Comparison of ENCODE assay signal across 2 cellular contexts in the genomic region with DNA sequence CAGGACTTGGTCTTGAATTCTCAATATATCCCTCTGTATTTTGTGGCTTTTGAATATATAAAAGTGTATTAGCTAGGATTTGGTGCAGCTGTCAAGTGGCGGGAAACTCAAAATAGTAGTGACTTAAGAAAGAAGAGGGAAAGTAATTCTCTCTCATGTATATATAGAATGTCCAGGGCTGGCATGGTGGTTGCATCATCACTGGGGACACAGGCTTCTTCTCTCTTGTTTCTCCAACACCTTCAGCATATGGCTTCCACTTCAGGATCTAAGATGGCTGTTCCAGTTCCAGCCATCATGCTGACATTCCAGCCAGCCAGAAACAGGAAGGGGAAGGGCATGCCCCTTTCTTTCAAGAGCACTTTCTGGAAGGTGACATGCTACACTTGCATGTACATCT.
TF ChIP-seq lines count a peak whose summit lies in the region.

No MANE protein-coding gene starts in this region.

TF ChIP-seq in HepG2, 621 proteins besides CTCF, POLR2A, EP300 and RAD21:
- TF ChIP-seq HIVEP1 (CRISPR knock-in tag; IDR thresholded peaks at IDR 0.05) (no peak), ZNF558 (CRISPR knock-in tag; IDR thresholded peaks at IDR 0.05; ENCODE audit: borderline replicate concordance) (no peak), ZMYM4 (CRISPR knock-in tag; IDR thresholded peaks at IDR 0.05) (no peak), ZNF446 (CRISPR knock-in tag; IDR thresholded peaks at IDR 0.05) (no peak), TAF15 (IDR thresholded peaks at IDR 0.05; ENCODE audit: low read depth, low read length, poor library complexity, severe bottlenecking) (no peak), CEBPB (IDR thresholded peaks at IDR 0.05; ENCODE audit: borderline replicate concordance, low read depth, low read length) (peak; percentile 29; the same call in 1 of the 2 replicates)
- TF ChIP-seq, protein P1, sequence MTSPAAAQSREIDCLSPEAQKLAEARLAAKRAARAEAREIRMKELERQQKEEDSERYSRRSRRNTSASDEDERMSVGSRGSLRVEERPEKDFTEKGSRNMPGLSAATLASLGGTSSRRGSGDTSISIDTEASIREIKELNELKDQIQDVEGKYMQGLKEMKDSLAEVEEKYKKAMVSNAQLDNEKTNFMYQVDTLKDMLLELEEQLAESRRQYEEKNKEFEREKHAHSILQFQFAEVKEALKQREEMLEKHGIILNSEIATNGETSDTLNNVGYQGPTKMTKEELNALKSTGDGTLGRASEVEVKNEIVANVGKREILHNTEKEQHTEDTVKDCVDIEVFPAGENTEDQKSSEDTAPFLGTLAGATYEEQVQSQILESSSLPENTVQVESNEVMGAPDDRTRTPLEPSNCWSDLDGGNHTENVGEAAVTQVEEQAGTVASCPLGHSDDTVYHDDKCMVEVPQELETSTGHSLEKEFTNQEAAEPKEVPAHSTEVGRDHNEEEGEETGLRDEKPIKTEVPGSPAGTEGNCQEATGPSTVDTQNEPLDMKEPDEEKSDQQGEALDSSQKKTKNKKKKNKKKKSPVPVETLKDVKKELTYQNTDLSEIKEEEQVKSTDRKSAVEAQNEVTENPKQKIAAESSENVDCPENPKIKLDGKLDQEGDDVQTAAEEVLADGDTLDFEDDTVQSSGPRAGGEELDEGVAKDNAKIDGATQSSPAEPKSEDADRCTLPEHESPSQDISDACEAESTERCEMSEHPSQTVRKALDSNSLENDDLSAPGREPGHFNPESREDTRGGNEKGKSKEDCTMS (CRISPR knock-in tag; conservative IDR thresholded peaks at IDR 0.05): no peak
- TF ChIP-seq, protein P2, sequence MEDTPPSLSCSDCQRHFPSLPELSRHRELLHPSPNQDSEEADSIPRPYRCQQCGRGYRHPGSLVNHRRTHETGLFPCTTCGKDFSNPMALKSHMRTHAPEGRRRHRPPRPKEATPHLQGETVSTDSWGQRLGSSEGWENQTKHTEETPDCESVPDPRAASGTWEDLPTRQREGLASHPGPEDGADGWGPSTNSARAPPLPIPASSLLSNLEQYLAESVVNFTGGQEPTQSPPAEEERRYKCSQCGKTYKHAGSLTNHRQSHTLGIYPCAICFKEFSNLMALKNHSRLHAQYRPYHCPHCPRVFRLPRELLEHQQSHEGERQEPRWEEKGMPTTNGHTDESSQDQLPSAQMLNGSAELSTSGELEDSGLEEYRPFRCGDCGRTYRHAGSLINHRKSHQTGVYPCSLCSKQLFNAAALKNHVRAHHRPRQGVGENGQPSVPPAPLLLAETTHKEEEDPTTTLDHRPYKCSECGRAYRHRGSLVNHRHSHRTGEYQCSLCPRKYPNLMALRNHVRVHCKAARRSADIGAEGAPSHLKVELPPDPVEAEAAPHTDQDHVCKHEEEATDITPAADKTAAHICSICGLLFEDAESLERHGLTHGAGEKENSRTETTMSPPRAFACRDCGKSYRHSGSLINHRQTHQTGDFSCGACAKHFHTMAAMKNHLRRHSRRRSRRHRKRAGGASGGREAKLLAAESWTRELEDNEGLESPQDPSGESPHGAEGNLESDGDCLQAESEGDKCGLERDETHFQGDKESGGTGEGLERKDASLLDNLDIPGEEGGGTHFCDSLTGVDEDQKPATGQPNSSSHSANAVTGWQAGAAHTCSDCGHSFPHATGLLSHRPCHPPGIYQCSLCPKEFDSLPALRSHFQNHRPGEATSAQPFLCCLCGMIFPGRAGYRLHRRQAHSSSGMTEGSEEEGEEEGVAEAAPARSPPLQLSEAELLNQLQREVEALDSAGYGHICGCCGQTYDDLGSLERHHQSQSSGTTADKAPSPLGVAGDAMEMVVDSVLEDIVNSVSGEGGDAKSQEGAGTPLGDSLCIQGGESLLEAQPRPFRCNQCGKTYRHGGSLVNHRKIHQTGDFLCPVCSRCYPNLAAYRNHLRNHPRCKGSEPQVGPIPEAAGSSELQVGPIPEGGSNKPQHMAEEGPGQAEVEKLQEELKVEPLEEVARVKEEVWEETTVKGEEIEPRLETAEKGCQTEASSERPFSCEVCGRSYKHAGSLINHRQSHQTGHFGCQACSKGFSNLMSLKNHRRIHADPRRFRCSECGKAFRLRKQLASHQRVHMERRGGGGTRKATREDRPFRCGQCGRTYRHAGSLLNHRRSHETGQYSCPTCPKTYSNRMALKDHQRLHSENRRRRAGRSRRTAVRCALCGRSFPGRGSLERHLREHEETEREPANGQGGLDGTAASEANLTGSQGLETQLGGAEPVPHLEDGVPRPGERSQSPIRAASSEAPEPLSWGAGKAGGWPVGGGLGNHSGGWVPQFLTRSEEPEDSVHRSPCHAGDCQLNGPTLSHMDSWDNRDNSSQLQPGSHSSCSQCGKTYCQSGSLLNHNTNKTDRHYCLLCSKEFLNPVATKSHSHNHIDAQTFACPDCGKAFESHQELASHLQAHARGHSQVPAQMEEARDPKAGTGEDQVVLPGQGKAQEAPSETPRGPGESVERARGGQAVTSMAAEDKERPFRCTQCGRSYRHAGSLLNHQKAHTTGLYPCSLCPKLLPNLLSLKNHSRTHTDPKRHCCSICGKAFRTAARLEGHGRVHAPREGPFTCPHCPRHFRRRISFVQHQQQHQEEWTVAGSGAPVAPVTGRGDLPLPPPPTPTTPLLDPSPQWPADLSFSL (CRISPR knock-in tag; IDR thresholded peaks at IDR 0.05): no peak

TF ChIP-seq in K562, 482 proteins besides CTCF, POLR2A, EP300 and RAD21:
- TF ChIP-seq, protein P3, sequence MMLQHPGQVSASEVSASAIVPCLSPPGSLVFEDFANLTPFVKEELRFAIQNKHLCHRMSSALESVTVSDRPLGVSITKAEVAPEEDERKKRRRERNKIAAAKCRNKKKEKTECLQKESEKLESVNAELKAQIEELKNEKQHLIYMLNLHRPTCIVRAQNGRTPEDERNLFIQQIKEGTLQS (IDR thresholded peaks at IDR 0.05): peak; percentile 63
- TF ChIP-seq, protein P3 (CRISPR knock-in tag; conservative IDR thresholded peaks at IDR 0.05): no peak
- TF ChIP-seq CEBPG (CRISPR knock-in tag; IDR thresholded peaks at IDR 0.05): no peak
- TF ChIP-seq CEBPG (tag; conservative IDR thresholded peaks at IDR 0.05 in 1 of 2, IDR thresholded peaks at IDR 0.05 in 1 of 2): peak; percentile 12 to 57; a peak in 3 of 4 replicates
- no peak for TF ChIP-seq MAZ (CRISPR knock-in tag; conservative IDR thresholded peaks at IDR 0.05 in 1 of 2, IDR thresholded peaks at IDR 0.05 in 1 of 2)
TF ChIP-seq in K562: peak in this region for 2.
